Comparison of ENCODE assay signal across 38 cellular contexts in the genomic region with DNA sequence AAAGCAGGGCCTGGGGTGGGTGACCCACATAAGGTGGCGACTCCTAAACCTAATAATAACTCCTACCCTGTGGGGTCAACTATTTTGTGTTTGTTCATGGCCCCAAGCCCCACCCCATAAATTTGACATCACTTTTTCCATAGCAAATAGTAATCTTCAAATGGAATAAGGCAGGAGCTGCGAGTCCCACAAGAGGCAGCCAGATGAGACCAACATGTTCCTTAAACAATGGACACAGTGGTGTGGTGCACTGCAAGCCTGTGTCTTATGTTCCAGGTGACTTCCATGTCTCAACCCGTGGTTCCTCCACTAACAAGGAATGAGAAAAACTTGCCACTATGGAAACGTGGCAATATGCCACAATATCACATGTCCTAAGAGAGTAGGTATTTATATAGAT. TPM values are rescaled to one million over a fixed set of nuclear protein-coding genes. Genes with fewer than 3 reads are reported as not detected.
"Had no signal": no experiment of that assay in that cellular context is flagged by ENCODE, and none has a peak within 500 bp of the region (broad histone marks: within the 10 kb centered on the region; RNA-seq: fewer than 3 reads in every experiment).

No MANE protein-coding gene starts in this region.

- H3K9me3 ChIP-seq: MG63 had no signal

- H3K4me2 ChIP-seq: KMS-11 had no signal

- H3K4me3 ChIP-seq: MG63 had no signal

- H3K36me3 ChIP-seq: MG63 had no signal

- H3K9ac ChIP-seq: KMS-11 had no signal

- H3K27ac ChIP-seq: KMS-11 had no signal

- DNase-seq: Karpas-422, Kasumi-1, MG63, MM.1S, MV-4-11, NCI-H1048, NCI-H1092, NCI-H1092 treated with DMSO at 0.1 percent for 48 hours, NCI-H1105, NCI-H1105 treated with DMSO at 0.1 percent for 48 hours, NCI-H1417, NCI-H1417 treated with DMSO at 0.1 percent for 48 hours, NCI-H1436, NCI-H1436 treated with DMSO at 0.1 percent for 48 hours, NCI-H146, NCI-H1694, NCI-H1694 treated with DMSO at 0.1 percent for 48 hours, NCI-H187, NCI-H187 treated with DMSO at 0.1 percent for 48 hours, NCI-H1930, NCI-H2029, NCI-H2029 treated with DMSO at 0.1 percent for 48 hours, NCI-H2081, NCI-H2081 treated with DMSO at 0.1 percent for 48 hours, NCI-H2107, NCI-H2171, NCI-H2171 treated with DMSO at 0.1 percent for 48 hours, NCI-H2227 treated with DMSO at 0.1 percent for 48 hours, NCI-H226, NCI-H345, NCI-H446, NCI-H446 treated with DMSO at 0.1 percent for 48 hours, NCI-H510A had no signal

- H3K27me3 ChIP-seq: MG63 had no signal

RNA-seq across cellular contexts. Expression of a gene that starts 20.6 kb away (rescaled TPM):
- total RNA-seq: LHCN-M2, M059J, MCF 10A, NCI-H460 had no signal
